ENCODE assay signal across 9 cellular contexts in genomic region chr11:126284829-126285228, GRCh38. TPM values are rescaled to one million over a fixed set of nuclear protein-coding genes. Genes with fewer than 3 reads are reported as not detected.
DNase-seq lines count a peak whose midpoint lies in the region; ATAC-seq and TF ChIP-seq lines count a peak whose summit lies in the region.
"Had no signal": no experiment of that assay in that cellular context is flagged by ENCODE, and none has a peak within 500 bp of the region (broad histone marks: within the 10 kb centered on the region; RNA-seq: fewer than 3 reads in every experiment).

No MANE protein-coding gene starts in this region.

- no peaks in the 10 kb centered on the region for H3K9me3 ChIP-seq in DND-41 (ENCODE audit: insufficient read depth, low read length, severe bottlenecking)
- H3K9me3 ChIP-seq in T-helper 17 cell (ENCODE audit: control insufficient read depth, low read length, poor library complexity, severe bottlenecking), result no peaks in the 10 kb centered on the region
- H3K9me3 ChIP-seq in stomach, result no peaks in the 10 kb centered on the region
- H3K9me3 ChIP-seq: ascending aorta had no signal

- no peak overlapping the region for H3K4me2 ChIP-seq in DND-41 (ENCODE audit: insufficient read depth, low read length)

- intact Hi-C loops in stomach (cut with DNase I; ENCODE audit: low total_unique reads), result no loop called here

- peak overlapping the region; percentile 61 for H3K27ac Mint-ChIP-seq in T-helper 17 cell
- peak overlapping the region in 2 of 6 donors; percentile 33 to 36 for H3K27ac Mint-ChIP-seq in naive B cell

- no peaks in the 10 kb centered on the region for H3K9me3 Mint-ChIP-seq in naive B cell

- 45 to 50% (median 46%) methylated on average over 6 of the region's 6 CpGs for WGBS in stomach, 5 donors

- H3K27ac ChIP-seq in DND-41 (ENCODE audit: low read length) (no peak overlapping the region), stomach (no peak overlapping the region)
- H3K27ac ChIP-seq: ascending aorta had no signal

- no peak for TF ChIP-seq EP300 in stomach (IDR thresholded peaks at IDR 0.05)

- H3K36me3 Mint-ChIP-seq in T-helper 17 cell (ENCODE audit: low read depth) (peaks cover 4% of the 10 kb centered on the region), naive B cell (no peaks in the 10 kb centered on the region)

- H3K27me3 Mint-ChIP-seq in T-helper 17 cell (no peaks in the 10 kb centered on the region), naive B cell (no peaks in the 10 kb centered on the region)

- H3K27me3 ChIP-seq in DND-41 (ENCODE audit: insufficient read depth, low read length, poor library complexity) (peaks cover 5% of the 10 kb centered on the region), stomach (no peaks in the 10 kb centered on the region)
- H3K27me3 ChIP-seq: ascending aorta had no signal

- H3K4me3 Mint-ChIP-seq in T-helper 17 cell (peak overlapping the region; percentile 99), naive B cell (peak overlapping the region in 7 of 8 donors; percentile 55 to 100 (median 75))

- H3K4me3 ChIP-seq in DND-41 (ENCODE audit: low read depth in 1 of 2, low read length in 2 of 2) (no peak overlapping the region), stomach (peak overlapping the region in 1 of 4 donors; percentile 69)

- TF ChIP-seq CTCF in DND-41 (IDR thresholded peaks at IDR 0.05; ENCODE audit: borderline replicate concordance, extremely low read depth, low read length, poor library complexity, severe bottlenecking) (no peak), stomach (IDR thresholded peaks at IDR 0.05) (no peak)

- no peaks in the 10 kb centered on the region for H3K36me3 ChIP-seq in DND-41 (ENCODE audit: insufficient read depth, low read length)
- H3K36me3 ChIP-seq in stomach, result peaks cover 0 to 26% (median 20%) of the 10 kb centered on the region in 4 donors

- no peak overlapping the region for H3K9ac ChIP-seq in DND-41 (ENCODE audit: low read depth, low read length)

- H3K4me1 ChIP-seq in DND-41 (ENCODE audit: insufficient read depth, low read length) (peaks cover 25% of the 10 kb centered on the region), stomach (peaks cover 8 to 47% (median 24%) of the 10 kb centered on the region in 4 donors)

- ATAC-seq in DND-41 (ENCODE audit: insufficient read depth, low read depth) (peak; percentile 10; the same call in 1 of the 3 replicates), GM21528 (IDR thresholded peaks at IDR 0.05; ENCODE audit: low FRiP score, unreplicated experiment) (peak; percentile 63), T-helper 17 cell (peak; percentile 56), naive B cell (ENCODE audit: low read depth in 2 of 2) (no peak)

- no peaks in the 10 kb centered on the region for H4K20me1 ChIP-seq in DND-41 (ENCODE audit: insufficient read depth, low read length)

- H3K79me2 ChIP-seq in DND-41 (ENCODE audit: insufficient read depth, low read length), result peaks cover 2% of the 10 kb centered on the region; the same call in 1 of the 2 replicates

- H3K4me1 Mint-ChIP-seq in T-helper 17 cell (peaks cover 36% of the 10 kb centered on the region), naive B cell (peaks cover 38 to 49% (median 46%) of the 10 kb centered on the region in 3 donors)

- no peak for TF ChIP-seq POLR2A in stomach (IDR thresholded peaks at IDR 0.05)

- no peak overlapping the region for H2AFZ ChIP-seq in DND-41 (ENCODE audit: low read depth, low read length)

- DNase-seq in DND-41 (peak; percentile 60), Kasumi-1 (lab: John Stamatoyannopoulos, UW) (peak; percentile 26 to 53), T-helper 17 cell (peak; percentile 35 to 70 (median 56)), amniotic epithelial cell (ENCODE audit: low read depth) (peak; percentile 94), naive B cell (no peak), stomach (peak; percentile 87), epidermal melanocyte (ENCODE audit: insufficient read length, low spot score) (no peak)

RNA-seq across cellular contexts. Expression of gene TIRAP, which starts 1.9 kb away (rescaled TPM):
- total RNA-seq in T-helper 17 cell (10 to 100 TPM; 13.1 to 14.1 TPM), stomach (10 to 100 TPM in 3 of 5 donors, 1 to 10 TPM in 2; 5.1 to 86.2 (median 15.6) TPM)
- polyA plus RNA-seq in naive B cell (ENCODE audit: low read depth in 6 of 6) (10 to 100 TPM in 3 of 6 donors, 1 to 10 TPM in 3; 4.9 to 11.2 (median 9.9) TPM), stomach (1 to 10 TPM; 3.7 to 6.6 (median 5.2) TPM)

RNA-seq across cellular contexts. Expression of gene FOXRED1, which starts 15.9 kb away (rescaled TPM):
- 10 to 100 TPM; 21.7 to 24.9 TPM for total RNA-seq in T-helper 17 cell
- 10 to 100 TPM; 15.8 to 39.0 (median 19.8) TPM for polyA plus RNA-seq in naive B cell (ENCODE audit: low read depth in 6 of 6)
- 10 to 100 TPM in 4 of 5 donors, 1 to 10 TPM in 1; 5.4 to 26.3 (median 14.8) TPM for total RNA-seq in stomach
- polyA plus RNA-seq in stomach, result 10 to 100 TPM; 17.3 to 22.7 (median 18.9) TPM

RNA-seq across cellular contexts. Expression of gene SRPRA, which starts 16.1 kb away (rescaled TPM):
- total RNA-seq in T-helper 17 cell, result 100 to 1,000 TPM; 182 to 192 TPM
- 100 to 1,000 TPM in 1 of 6 donors, 10 to 100 TPM in 5; 55.5 to 102 (median 80.5) TPM for polyA plus RNA-seq in naive B cell (ENCODE audit: low read depth in 6 of 6)
- total RNA-seq in stomach, result 100 to 1,000 TPM in 2 of 5 donors, 10 to 100 TPM in 3; 13.9 to 255 (median 63.7) TPM
- polyA plus RNA-seq in stomach, result 10 to 100 TPM; 26.4 to 49.3 (median 37.4) TPM

RNA-seq across cellular contexts. Expression of gene DCPS, which starts 19.0 kb away (rescaled TPM):
- total RNA-seq in T-helper 17 cell (10 to 100 TPM; 12.1 to 14.9 TPM), stomach (10 to 100 TPM in 2 of 5 donors, 1 to 10 TPM in 3; 1.8 to 60.3 (median 5.9) TPM)
- polyA plus RNA-seq in naive B cell (ENCODE audit: low read depth in 6 of 6) (10 to 100 TPM; 28.4 to 49.1 (median 39.5) TPM), stomach (10 to 100 TPM; 10.5 to 21.2 (median 14.7) TPM)

Comparison
In these comparisons a context has a peak if more than half of its experiments do, and no peak if none do; other contexts are left out.
1. ATAC-seq: peak in DND-41 (single experiment), GM21528 (single experiment) and T-helper 17 cell (single experiment); none in naive B cell (0 of 2).
2. DNase-seq: peak in DND-41 (single experiment), Kasumi-1 (2 of 2), T-helper 17 cell (3 of 3), amniotic epithelial cell (single experiment) and stomach (single experiment); none in naive B cell (single experiment) and epidermal melanocyte (single experiment).